12 cellular contexts compared by ENCODE assay signal in genomic region chr13:99215466-99215865, GRCh38. TPM values are rescaled to one million over a fixed set of nuclear protein-coding genes. Genes with fewer than 3 reads are reported as not detected.
DNase-seq lines count a peak whose midpoint lies in the region; ATAC-seq, FAIRE-seq and TF ChIP-seq lines count a peak whose summit lies in the region.
"Had no signal": no experiment of that assay in that cellular context is flagged by ENCODE, and none has a peak within 500 bp of the region (broad histone marks: within the 10 kb centered on the region; RNA-seq: fewer than 3 reads in every experiment).

No MANE protein-coding gene starts in this region.

- peak overlapping the region; percentile 49 for H3K27ac ChIP-seq in upper lobe of right lung

- no peak for FAIRE-seq in RCC 7860 (lab: Jason Lieb, UNC)

- no peaks in the 10 kb centered on the region for H3K36me3 ChIP-seq in upper lobe of right lung
- H3K36me3 ChIP-seq: thyroid gland had no signal

- DNase-seq in stimulated activated CD4-positive, alpha-beta T cell treated with anti-CD3 and anti-CD28 coated beads, Interleukin-15, amount 100 ng/mL, for 24 hours: peak; percentile 67
- no peak for DNase-seq in stimulated activated CD4-positive, alpha-beta T cell treated with anti-CD3 and anti-CD28 coated beads, Interleukin-12 subunit alpha, Interleukin-12 subunit beta, amount 100 ng/mL, for 4 hours
- peak; percentile 28 to 31 for DNase-seq in activated T-helper 1 cell treated with anti-CD3 and anti-CD28 coated beads, Interleukin-2, amount 50 U/mL, for 16 hours (ENCODE audit: low read depth in 1 of 2, low spot score in 1 of 2)
- no peak for DNase-seq in upper lobe of right lung
- no peak for DNase-seq in RCC 7860 (ENCODE audit: low spot score)
- no peak for DNase-seq in kidney tubule cell (ENCODE audit: low spot score)
- DNase-seq: thyroid gland had no signal

- intact Hi-C loops in upper lobe of right lung (cut with DNase I): no loop called here

- H3K27me3 ChIP-seq in mononuclear cell (ENCODE audit: insufficient read depth, low read length) (no peaks in the 10 kb centered on the region), upper lobe of right lung (no peaks in the 10 kb centered on the region)
- H3K27me3 ChIP-seq: thyroid gland had no signal

- ATAC-seq in upper lobe of right lung (peak; percentile 49), HG03045 (IDR thresholded peaks at IDR 0.05; ENCODE audit: unreplicated experiment) (no peak)
- ATAC-seq: HCT116 had no signal

- H3K4me3 ChIP-seq in mononuclear cell (ENCODE audit: low read length) (peak overlapping the region; percentile 12), upper lobe of right lung (no peak overlapping the region)
- H3K4me3 ChIP-seq: thyroid gland had no signal

- no peaks in the 10 kb centered on the region for H3K9me3 ChIP-seq in mononuclear cell (ENCODE audit: low read depth, low read length)
- H3K9me3 ChIP-seq in upper lobe of right lung: no peaks in the 10 kb centered on the region
- H3K9me3 ChIP-seq: thyroid gland had no signal

- no peak for TF ChIP-seq CTCF in upper lobe of right lung (IDR thresholded peaks at IDR 0.05)

- H3K4me1 ChIP-seq in mononuclear cell (ENCODE audit: insufficient read depth, low read length) (peaks cover 61% of the 10 kb centered on the region), upper lobe of right lung (peaks cover 30% of the 10 kb centered on the region)

RNA-seq across cellular contexts. Expression of gene UBAC2, which starts 14.8 kb away (rescaled TPM):
- total RNA-seq in mononuclear cell: 51.3 TPM
- 50.2 TPM for total RNA-seq in upper lobe of right lung

RNA-seq across cellular contexts. Expression of gene GPR18, which starts 42.7 kb away (rescaled TPM):
- total RNA-seq in mononuclear cell (38.0 TPM), upper lobe of right lung (0.58 TPM)
- total RNA-seq: dermis microvascular lymphatic vessel endothelial cell, HT-29 had no signal

Comparison
In these comparisons a context has a peak if more than half of its experiments do, and no peak if none do; other contexts are left out.
1. DNase-seq: peak in stimulated activated CD4-positive, alpha-beta T cell treated with anti-CD3 and anti-CD28 coated beads, Interleukin-15, amount 100 ng/mL, for 24 hours (single experiment) and activated T-helper 1 cell treated with anti-CD3 and anti-CD28 coated beads, Interleukin-2, amount 50 U/mL, for 16 hours (2 of 2); none in stimulated activated CD4-positive, alpha-beta T cell treated with anti-CD3 and anti-CD28 coated beads, Interleukin-12 subunit alpha, Interleukin-12 subunit beta, amount 100 ng/mL, for 4 hours (single experiment), upper lobe of right lung (single experiment), RCC 7860 (single experiment) and kidney tubule cell (single experiment).
2. RNA of gene GPR18, which starts 42.7 kb away (total RNA-seq): 38.0 TPM in mononuclear cell (single experiment); 0.58 TPM in upper lobe of right lung (single experiment); every median in the first group is over 10 times any median in the second.